17 cellular contexts compared by ENCODE assay signal in genomic region chr12:9717070-9717925, GRCh38. TPM values are rescaled to one million over a fixed set of nuclear protein-coding genes. Genes with fewer than 3 reads are reported as not detected.
"Had no signal": no experiment of that assay in that cellular context is flagged by ENCODE, and none has a peak within 500 bp of the region (broad histone marks: within the 10 kb centered on the region; RNA-seq: fewer than 3 reads in every experiment).

No MANE protein-coding gene starts in this region.

- DNase-seq: activated CD4-positive, alpha-beta memory T cell treated with anti-CD3 and anti-CD28 coated beads for 36 hours; activated CD4-positive, alpha-beta T cell treated with anti-CD3 and anti-CD28 coated beads for 1 hour; activated gamma-delta T cell treated with Interleukin-2 at 50 U/mL for 16 hours; activated naive CD8-positive, alpha-beta T cell treated with anti-CD3 and anti-CD28 coated beads, Interleukin-2, amount 10 ng/mL, durations not matched to agents 7 days and 5 days; activated T-cell treated with anti-CD3 and anti-CD28 coated beads, Interleukin-2, amount 50 U/mL, for 48 hours; glutamatergic neuron; naive thymus-derived CD4-positive, alpha-beta T cell; thyroid gland had no signal

- ATAC-seq: naive thymus-derived CD4-positive, alpha-beta T cell had no signal

- H3K36me3 ChIP-seq: cardiac muscle cell, esophagus muscularis mucosa, neutrophil, thyroid gland had no signal

- H3K9me3 ChIP-seq: esophagus muscularis mucosa, neutrophil, thyroid gland had no signal

- H3K4me3 Mint-ChIP-seq: activated CD4-positive, alpha-beta memory T cell treated with anti-CD3 and anti-CD28 coated beads for 36 hours; activated naive CD8-positive, alpha-beta T cell treated with anti-CD3 and anti-CD28 coated beads, Interleukin-2, amount 10 ng/mL, durations not matched to agents 7 days and 5 days; mesothelial cell of epicardium had no signal

- H3K4me3 ChIP-seq: cardiac muscle cell, esophagus muscularis mucosa, thyroid gland had no signal

- H3K27me3 Mint-ChIP-seq: activated CD4-positive, alpha-beta memory T cell treated with anti-CD3 and anti-CD28 coated beads for 36 hours; naive thymus-derived CD4-positive, alpha-beta T cell had no signal

- H3K4me1 ChIP-seq: thyroid gland had no signal

- H3K27ac Mint-ChIP-seq: activated CD4-positive, alpha-beta memory T cell treated with anti-CD3 and anti-CD28 coated beads for 36 hours; activated naive CD8-positive, alpha-beta T cell treated with anti-CD3 and anti-CD28 coated beads, Interleukin-2, amount 10 ng/mL, durations not matched to agents 7 days and 5 days; mesothelial cell of epicardium had no signal

- H3K27me3 ChIP-seq: cardiac muscle cell, esophagus muscularis mucosa, neutrophil, thyroid gland had no signal

- H3K36me3 Mint-ChIP-seq: mesothelial cell of epicardium had no signal

- FAIRE-seq: astrocyte, urothelium cell line had no signal

- H3K9me3 Mint-ChIP-seq: activated CD4-positive, alpha-beta memory T cell treated with anti-CD3 and anti-CD28 coated beads for 36 hours; activated naive CD8-positive, alpha-beta T cell treated with anti-CD3 and anti-CD28 coated beads, Interleukin-2, amount 10 ng/mL, durations not matched to agents 7 days and 5 days; mesothelial cell of epicardium had no signal

- H3K27ac ChIP-seq: cardiac muscle cell, esophagus muscularis mucosa, neutrophil, thyroid gland had no signal

RNA-seq across cellular contexts. Expression of gene CLECL1, which starts 15.6 kb away (rescaled TPM):
- total RNA-seq: astrocyte, cardiac muscle cell, fibroblast of villous mesenchyme, lower leg skin, mesothelial cell of epicardium, skeletal muscle tissue, thyroid gland had no signal

RNA-seq across cellular contexts. Expression of gene CD69, which starts 43.4 kb away (rescaled TPM):
- total RNA-seq: cardiac muscle cell, fibroblast of villous mesenchyme had no signal
